ENCODE assay signal across 1 cellular context in genomic region chr7:128053023-128053422, GRCh38.
TF ChIP-seq lines count a peak whose summit lies in the region.

No MANE protein-coding gene starts in this region.

TF ChIP-seq in SK-N-SH, 30 proteins besides CTCF, POLR2A, EP300 and RAD21 (continued from another document):
- TF ChIP-seq USF2 (IDR thresholded peaks at IDR 0.05; ENCODE audit: borderline replicate concordance, low read depth, low read length), result no peak
- no peak for TF ChIP-seq TEAD4 (IDR thresholded peaks at IDR 0.05; ENCODE audit: borderline replicate concordance, insufficient read depth)
